In the genomic region with DNA sequence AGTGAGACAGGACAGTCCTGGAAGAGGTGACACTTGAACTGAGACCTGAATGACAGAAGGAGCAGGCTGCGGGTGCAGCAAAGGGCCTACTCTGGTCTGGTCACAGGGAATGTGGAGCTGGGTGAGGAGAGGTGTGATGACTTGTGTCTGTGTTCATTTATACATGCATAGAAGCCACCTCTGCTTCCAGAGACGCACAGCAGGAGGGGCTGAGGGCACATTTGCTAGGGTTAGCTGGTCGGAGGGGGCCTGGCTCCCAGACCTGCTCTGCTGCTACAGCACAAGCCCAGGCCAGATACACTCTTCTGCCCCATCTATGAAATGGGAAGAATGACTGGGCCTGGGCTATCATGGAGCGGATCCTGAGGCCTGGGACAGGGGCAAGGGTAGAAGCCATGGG, we compare ENCODE assay signal across 26 cellular contexts. TPM values are rescaled to one million over a fixed set of nuclear protein-coding genes. Genes with fewer than 3 reads are reported as not detected.
"Had no signal": no experiment of that assay in that cellular context is flagged by ENCODE, and none has a peak within 500 bp of the region (broad histone marks: within the 10 kb centered on the region; RNA-seq: fewer than 3 reads in every experiment).

No MANE protein-coding gene starts in this region.

- DNase-seq: Karpas-422, MM.1S, MV-4-11, NCI-H1092, NCI-H1417 treated with DMSO at 0.1 percent for 48 hours, NCI-H1436 treated with DMSO at 0.1 percent for 48 hours, NCI-H1694 treated with DMSO at 0.1 percent for 48 hours, NCI-H187 treated with DMSO at 0.1 percent for 48 hours, NCI-H2171 treated with DMSO at 0.1 percent for 48 hours, NCI-H2227 treated with DMSO at 0.1 percent for 48 hours, NCI-H446, NCI-H524 treated with DMSO at 0.1 percent for 48 hours, NCI-H526 treated with DMSO at 0.1 percent for 48 hours, PC-9, SHP77, SIG-M5, SJCRH30 had no signal

- H3K4me3 ChIP-seq: PC-9, SJCRH30, SK-N-MC had no signal

- H3K27ac ChIP-seq: KMS-11, PC-9, RWPE1, SJCRH30, SK-N-MC had no signal

- H3K4me1 ChIP-seq: SJCRH30 had no signal

- ATAC-seq: Panc1, Right ventricle myocardium inferior had no signal

- H3K36me3 ChIP-seq: SJCRH30 had no signal

- H3K9me3 ChIP-seq: SJCRH30 had no signal

RNA-seq across cellular contexts. Expression of a gene that starts 15.6 kb away (rescaled TPM):
- total RNA-seq: NCI-H460, OCI-LY7, RPMI7951, SK-MEL-5 had no signal
